Comparison of ENCODE assay signal across 2 cellular contexts in the genomic region with DNA sequence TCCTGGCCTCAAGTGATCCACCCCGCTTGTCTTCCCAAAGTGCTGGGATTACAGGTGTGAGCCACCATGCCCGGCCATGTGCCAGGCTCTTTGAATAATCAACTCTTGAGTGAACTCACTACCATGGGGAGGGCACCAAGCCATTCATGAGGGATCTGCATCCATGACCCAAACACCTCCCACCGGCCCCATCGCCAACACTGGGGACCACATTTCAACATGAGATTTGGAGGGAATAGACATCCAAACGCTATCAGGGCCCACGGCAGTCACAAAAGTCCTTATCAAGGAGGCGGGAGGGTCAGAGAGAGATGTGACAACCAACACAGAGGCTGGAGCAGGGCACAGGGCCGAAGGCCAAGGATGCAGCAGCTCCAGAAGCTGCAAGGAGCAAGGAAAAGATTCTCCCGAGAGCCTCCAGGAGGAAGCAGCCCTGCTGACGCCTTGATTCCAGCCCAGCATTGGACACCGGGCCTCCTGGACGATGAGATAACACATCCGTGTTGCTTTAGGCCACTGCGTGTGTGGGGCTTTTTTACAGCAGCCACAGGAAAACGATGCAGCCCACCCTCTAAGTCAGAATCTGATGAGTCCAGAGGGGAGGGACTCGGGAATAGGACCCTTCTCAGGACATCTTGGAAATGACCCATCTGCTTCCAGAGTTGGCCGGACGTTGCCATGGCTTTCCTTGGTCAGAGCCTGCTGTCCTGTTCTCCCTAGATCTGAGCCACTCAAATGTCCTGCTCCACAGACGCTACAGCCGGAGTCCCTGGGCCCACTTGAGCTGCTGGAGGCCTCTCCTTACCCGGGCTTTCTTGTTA.
A peak's percentile ranks its signal among the peaks of the same experiment; 100 is the strongest.
TF ChIP-seq lines count a peak whose summit lies in the region.

No MANE protein-coding gene starts in this region.

TF ChIP-seq in liver, 16 proteins besides CTCF, POLR2A, EP300 and RAD21:
- TF ChIP-seq, protein P1, sequence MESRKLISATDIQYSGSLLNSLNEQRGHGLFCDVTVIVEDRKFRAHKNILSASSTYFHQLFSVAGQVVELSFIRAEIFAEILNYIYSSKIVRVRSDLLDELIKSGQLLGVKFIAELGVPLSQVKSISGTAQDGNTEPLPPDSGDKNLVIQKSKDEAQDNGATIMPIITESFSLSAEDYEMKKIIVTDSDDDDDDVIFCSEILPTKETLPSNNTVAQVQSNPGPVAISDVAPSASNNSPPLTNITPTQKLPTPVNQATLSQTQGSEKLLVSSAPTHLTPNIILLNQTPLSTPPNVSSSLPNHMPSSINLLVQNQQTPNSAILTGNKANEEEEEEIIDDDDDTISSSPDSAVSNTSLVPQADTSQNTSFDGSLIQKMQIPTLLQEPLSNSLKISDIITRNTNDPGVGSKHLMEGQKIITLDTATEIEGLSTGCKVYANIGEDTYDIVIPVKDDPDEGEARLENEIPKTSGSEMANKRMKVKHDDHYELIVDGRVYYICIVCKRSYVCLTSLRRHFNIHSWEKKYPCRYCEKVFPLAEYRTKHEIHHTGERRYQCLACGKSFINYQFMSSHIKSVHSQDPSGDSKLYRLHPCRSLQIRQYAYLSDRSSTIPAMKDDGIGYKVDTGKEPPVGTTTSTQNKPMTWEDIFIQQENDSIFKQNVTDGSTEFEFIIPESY (IDR thresholded peaks at IDR 0.05) = no peak
- TF ChIP-seq RXRA (IDR thresholded peaks at IDR 0.05) (no peak), FOXA2 (IDR thresholded peaks at IDR 0.05) (no peak), NR2F2 (IDR thresholded peaks at IDR 0.05) (peak; percentile 37), SP1 (IDR thresholded peaks at IDR 0.05) (no peak), EGR1 (IDR thresholded peaks at IDR 0.05; ENCODE audit: low read depth in 2 of 2) (no peak), FOXA1 (IDR thresholded peaks at IDR 0.05) (no peak), JUND (IDR thresholded peaks at IDR 0.05) (no peak)
- TF ChIP-seq, protein P2, sequence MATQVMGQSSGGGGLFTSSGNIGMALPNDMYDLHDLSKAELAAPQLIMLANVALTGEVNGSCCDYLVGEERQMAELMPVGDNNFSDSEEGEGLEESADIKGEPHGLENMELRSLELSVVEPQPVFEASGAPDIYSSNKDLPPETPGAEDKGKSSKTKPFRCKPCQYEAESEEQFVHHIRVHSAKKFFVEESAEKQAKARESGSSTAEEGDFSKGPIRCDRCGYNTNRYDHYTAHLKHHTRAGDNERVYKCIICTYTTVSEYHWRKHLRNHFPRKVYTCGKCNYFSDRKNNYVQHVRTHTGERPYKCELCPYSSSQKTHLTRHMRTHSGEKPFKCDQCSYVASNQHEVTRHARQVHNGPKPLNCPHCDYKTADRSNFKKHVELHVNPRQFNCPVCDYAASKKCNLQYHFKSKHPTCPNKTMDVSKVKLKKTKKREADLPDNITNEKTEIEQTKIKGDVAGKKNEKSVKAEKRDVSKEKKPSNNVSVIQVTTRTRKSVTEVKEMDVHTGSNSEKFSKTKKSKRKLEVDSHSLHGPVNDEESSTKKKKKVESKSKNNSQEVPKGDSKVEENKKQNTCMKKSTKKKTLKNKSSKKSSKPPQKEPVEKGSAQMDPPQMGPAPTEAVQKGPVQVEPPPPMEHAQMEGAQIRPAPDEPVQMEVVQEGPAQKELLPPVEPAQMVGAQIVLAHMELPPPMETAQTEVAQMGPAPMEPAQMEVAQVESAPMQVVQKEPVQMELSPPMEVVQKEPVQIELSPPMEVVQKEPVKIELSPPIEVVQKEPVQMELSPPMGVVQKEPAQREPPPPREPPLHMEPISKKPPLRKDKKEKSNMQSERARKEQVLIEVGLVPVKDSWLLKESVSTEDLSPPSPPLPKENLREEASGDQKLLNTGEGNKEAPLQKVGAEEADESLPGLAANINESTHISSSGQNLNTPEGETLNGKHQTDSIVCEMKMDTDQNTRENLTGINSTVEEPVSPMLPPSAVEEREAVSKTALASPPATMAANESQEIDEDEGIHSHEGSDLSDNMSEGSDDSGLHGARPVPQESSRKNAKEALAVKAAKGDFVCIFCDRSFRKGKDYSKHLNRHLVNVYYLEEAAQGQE (IDR thresholded peaks at IDR 0.05) = no peak

TF ChIP-seq in HepG2, 621 proteins besides CTCF, POLR2A, EP300 and RAD21:
- TF ChIP-seq SP5 (CRISPR knock-in tag; IDR thresholded peaks at IDR 0.05; ENCODE audit: borderline replicate concordance, low read depth) = no peak
- TF ChIP-seq, protein P3, sequence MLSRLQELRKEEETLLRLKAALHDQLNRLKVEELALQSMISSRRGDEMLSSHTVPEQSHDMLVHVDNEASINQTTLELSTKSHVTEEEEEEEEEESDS (CRISPR knock-in tag; IDR thresholded peaks at IDR 0.05; ENCODE audit: borderline replicate concordance) = no peak
- TF ChIP-seq, protein P4, sequence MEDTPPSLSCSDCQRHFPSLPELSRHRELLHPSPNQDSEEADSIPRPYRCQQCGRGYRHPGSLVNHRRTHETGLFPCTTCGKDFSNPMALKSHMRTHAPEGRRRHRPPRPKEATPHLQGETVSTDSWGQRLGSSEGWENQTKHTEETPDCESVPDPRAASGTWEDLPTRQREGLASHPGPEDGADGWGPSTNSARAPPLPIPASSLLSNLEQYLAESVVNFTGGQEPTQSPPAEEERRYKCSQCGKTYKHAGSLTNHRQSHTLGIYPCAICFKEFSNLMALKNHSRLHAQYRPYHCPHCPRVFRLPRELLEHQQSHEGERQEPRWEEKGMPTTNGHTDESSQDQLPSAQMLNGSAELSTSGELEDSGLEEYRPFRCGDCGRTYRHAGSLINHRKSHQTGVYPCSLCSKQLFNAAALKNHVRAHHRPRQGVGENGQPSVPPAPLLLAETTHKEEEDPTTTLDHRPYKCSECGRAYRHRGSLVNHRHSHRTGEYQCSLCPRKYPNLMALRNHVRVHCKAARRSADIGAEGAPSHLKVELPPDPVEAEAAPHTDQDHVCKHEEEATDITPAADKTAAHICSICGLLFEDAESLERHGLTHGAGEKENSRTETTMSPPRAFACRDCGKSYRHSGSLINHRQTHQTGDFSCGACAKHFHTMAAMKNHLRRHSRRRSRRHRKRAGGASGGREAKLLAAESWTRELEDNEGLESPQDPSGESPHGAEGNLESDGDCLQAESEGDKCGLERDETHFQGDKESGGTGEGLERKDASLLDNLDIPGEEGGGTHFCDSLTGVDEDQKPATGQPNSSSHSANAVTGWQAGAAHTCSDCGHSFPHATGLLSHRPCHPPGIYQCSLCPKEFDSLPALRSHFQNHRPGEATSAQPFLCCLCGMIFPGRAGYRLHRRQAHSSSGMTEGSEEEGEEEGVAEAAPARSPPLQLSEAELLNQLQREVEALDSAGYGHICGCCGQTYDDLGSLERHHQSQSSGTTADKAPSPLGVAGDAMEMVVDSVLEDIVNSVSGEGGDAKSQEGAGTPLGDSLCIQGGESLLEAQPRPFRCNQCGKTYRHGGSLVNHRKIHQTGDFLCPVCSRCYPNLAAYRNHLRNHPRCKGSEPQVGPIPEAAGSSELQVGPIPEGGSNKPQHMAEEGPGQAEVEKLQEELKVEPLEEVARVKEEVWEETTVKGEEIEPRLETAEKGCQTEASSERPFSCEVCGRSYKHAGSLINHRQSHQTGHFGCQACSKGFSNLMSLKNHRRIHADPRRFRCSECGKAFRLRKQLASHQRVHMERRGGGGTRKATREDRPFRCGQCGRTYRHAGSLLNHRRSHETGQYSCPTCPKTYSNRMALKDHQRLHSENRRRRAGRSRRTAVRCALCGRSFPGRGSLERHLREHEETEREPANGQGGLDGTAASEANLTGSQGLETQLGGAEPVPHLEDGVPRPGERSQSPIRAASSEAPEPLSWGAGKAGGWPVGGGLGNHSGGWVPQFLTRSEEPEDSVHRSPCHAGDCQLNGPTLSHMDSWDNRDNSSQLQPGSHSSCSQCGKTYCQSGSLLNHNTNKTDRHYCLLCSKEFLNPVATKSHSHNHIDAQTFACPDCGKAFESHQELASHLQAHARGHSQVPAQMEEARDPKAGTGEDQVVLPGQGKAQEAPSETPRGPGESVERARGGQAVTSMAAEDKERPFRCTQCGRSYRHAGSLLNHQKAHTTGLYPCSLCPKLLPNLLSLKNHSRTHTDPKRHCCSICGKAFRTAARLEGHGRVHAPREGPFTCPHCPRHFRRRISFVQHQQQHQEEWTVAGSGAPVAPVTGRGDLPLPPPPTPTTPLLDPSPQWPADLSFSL (CRISPR knock-in tag; IDR thresholded peaks at IDR 0.05) = no peak
- TF ChIP-seq ZZZ3 (CRISPR knock-in tag; IDR thresholded peaks at IDR 0.05; ENCODE audit: borderline replicate concordance) = no peak
- no peak for TF ChIP-seq XBP1 (CRISPR knock-in tag; IDR thresholded peaks at IDR 0.05)
- TF ChIP-seq CCDC6 (CRISPR knock-in tag; IDR thresholded peaks at IDR 0.05) = no peak
- TF ChIP-seq EED (CRISPR knock-in tag; IDR thresholded peaks at IDR 0.05) = no peak
- TF ChIP-seq GATAD1 (CRISPR knock-in tag; IDR thresholded peaks at IDR 0.05) = no peak
- TF ChIP-seq, protein P5, sequence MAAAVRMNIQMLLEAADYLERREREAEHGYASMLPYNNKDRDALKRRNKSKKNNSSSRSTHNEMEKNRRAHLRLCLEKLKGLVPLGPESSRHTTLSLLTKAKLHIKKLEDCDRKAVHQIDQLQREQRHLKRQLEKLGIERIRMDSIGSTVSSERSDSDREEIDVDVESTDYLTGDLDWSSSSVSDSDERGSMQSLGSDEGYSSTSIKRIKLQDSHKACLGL (CRISPR knock-in tag; IDR thresholded peaks at IDR 0.05) = no peak
- TF ChIP-seq ZNF354B (CRISPR knock-in tag; IDR thresholded peaks at IDR 0.05) = no peak
TF ChIP-seq in HepG2: peak in this region for 0.
